In the genomic region with DNA sequence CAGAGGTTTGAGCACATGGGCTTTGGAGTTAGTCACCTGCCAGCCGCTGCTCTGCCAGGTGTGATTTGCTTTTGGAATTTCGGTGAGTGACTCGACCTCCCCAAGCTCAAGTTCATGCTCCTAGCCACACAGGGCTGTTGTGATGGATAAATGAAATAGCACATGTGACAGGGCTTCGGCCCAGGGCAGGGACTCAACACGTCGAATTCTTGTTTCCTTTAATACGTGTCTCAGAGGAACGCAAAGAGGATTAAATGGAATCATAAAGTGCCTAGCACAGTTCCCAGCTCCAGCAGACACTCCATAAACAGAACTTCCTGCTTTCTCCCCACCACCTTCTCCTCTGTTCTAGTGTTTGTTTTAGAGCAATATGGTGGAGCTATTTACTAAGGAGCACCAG, we compare ENCODE assay signal across 19 cellular contexts.
DNase-seq lines count a peak whose midpoint lies in the region; ATAC-seq, FAIRE-seq and TF ChIP-seq lines count a peak whose summit lies in the region.
"Had no signal": no experiment of that assay in that cellular context is flagged by ENCODE, and none has a peak within 500 bp of the region (broad histone marks: within the 10 kb centered on the region; RNA-seq: fewer than 3 reads in every experiment).

No MANE protein-coding gene starts in this region.

- no peak overlapping the region for H2BK120ac ChIP-seq in mesenchymal stem cell (ENCODE audit: low read depth, low read length)

- H3K23ac ChIP-seq in mesenchymal stem cell (ENCODE audit: low read length in 2 of 2): no peak overlapping the region

- H3K4me1 Mint-ChIP-seq in stimulated activated naive B cell treated with anti-CD40 and anti-IgM and Interleukin-4, amounts not matched to agents 10 μg/mL and 1 μg/mL and 100 μg/mL, for 72 hours: peaks cover 14 to 16% of the 10 kb centered on the region in 2 donors

- no peak overlapping the region for H3K4me3 Mint-ChIP-seq in stimulated activated naive B cell treated with anti-CD40 and anti-IgM and Interleukin-4, amounts not matched to agents 10 μg/mL and 1 μg/mL and 100 μg/mL, for 72 hours
- H3K4me3 Mint-ChIP-seq: CD14-positive monocyte had no signal

- H2BK12ac ChIP-seq in mesenchymal stem cell (ENCODE audit: low read length in 2 of 2): no peak overlapping the region

- no peak for TF ChIP-seq CTCF in bronchial epithelial cell (IDR thresholded peaks at IDR 0.05; ENCODE audit: insufficient read depth, low read length, severe bottlenecking)
- no peak for TF ChIP-seq CTCF in esophagus muscularis mucosa (IDR thresholded peaks at IDR 0.05)

- no peak overlapping the region for H2BK15ac ChIP-seq in mesenchymal stem cell (ENCODE audit: low read depth, poor library complexity, severe bottlenecking)

- H3K4me2 ChIP-seq in mesenchymal stem cell (ENCODE audit: low read length, poor library complexity, severe bottlenecking): no peak overlapping the region

- no peaks in the 10 kb centered on the region for H3K9me3 ChIP-seq in mesenchymal stem cell (ENCODE audit: control insufficient read depth, low read length)
- H3K9me3 ChIP-seq in esophagus muscularis mucosa: no peaks in the 10 kb centered on the region

- H2BK5ac ChIP-seq in mesenchymal stem cell (ENCODE audit: low read depth, low read length, poor library complexity, severe bottlenecking): no peak overlapping the region

- H3K36me3 ChIP-seq in bronchial epithelial cell (ENCODE audit: control insufficient read depth, insufficient read depth, low read length) (no peaks in the 10 kb centered on the region), mesenchymal stem cell (ENCODE audit: control insufficient read depth in 1 of 2, insufficient read depth in 2 of 2, low read depth in 1 of 2, low read length in 2 of 2) (no peaks in the 10 kb centered on the region), esophagus muscularis mucosa (no peaks in the 10 kb centered on the region)

- H3K4ac ChIP-seq in mesenchymal stem cell (ENCODE audit: low read depth in 1 of 2, low read length in 2 of 2): no peak overlapping the region

- no peak overlapping the region for H3K27ac ChIP-seq in mesenchymal stem cell (ENCODE audit: low read length, poor library complexity, severe bottlenecking)
- no peak overlapping the region for H3K27ac ChIP-seq in esophagus muscularis mucosa (replicated peaks in 1 of 4)

- intact Hi-C loops in esophagus muscularis mucosa (cut with DNase I): no loop called here

- ATAC-seq in stimulated activated naive B cell treated with anti-CD40 and anti-IgM and Interleukin-4, amounts not matched to agents 10 μg/mL and 1 μg/mL and 100 μg/mL, for 72 hours (replicated peaks): no peak
- no peak for ATAC-seq in GM18870 (IDR thresholded peaks at IDR 0.05; ENCODE audit: unreplicated experiment)

- no peaks in the 10 kb centered on the region for H3K79me1 ChIP-seq in mesenchymal stem cell (replicated peaks; ENCODE audit: low read length, poor library complexity, severe bottlenecking)

- peaks cover 6 to 10% of the 10 kb centered on the region in 2 donors for H3K27me3 Mint-ChIP-seq in stimulated activated naive B cell treated with anti-CD40 and anti-IgM and Interleukin-4, amounts not matched to agents 10 μg/mL and 1 μg/mL and 100 μg/mL, for 72 hours

- no peak for TF ChIP-seq POLR2A in esophagus muscularis mucosa (IDR thresholded peaks at IDR 0.05; ENCODE audit: low read depth)

- H4K91ac ChIP-seq in mesenchymal stem cell (ENCODE audit: low read length): no peak overlapping the region

- no peaks in the 10 kb centered on the region for H3K9me3 Mint-ChIP-seq in stimulated activated naive B cell treated with anti-CD40 and anti-IgM and Interleukin-4, amounts not matched to agents 10 μg/mL and 1 μg/mL and 100 μg/mL, for 72 hours

- no peak overlapping the region for H4K8ac ChIP-seq in mesenchymal stem cell (ENCODE audit: low read length)

- FAIRE-seq in bronchial epithelial cell (lab: Jason Lieb, UNC): no peak
- FAIRE-seq: RCC 7860 had no signal

- 89% methylated on average over 4 of the region's 8 CpGs for WGBS in mesenchymal stem cell
- 86% methylated on average over 8 of the region's 8 CpGs for whole genome bisulfite sequencing in esophagus muscularis mucosa

- H3K9ac ChIP-seq in mesenchymal stem cell (ENCODE audit: low read length): no peak overlapping the region

- peak overlapping the region; percentile 40 for H2AK5ac ChIP-seq in mesenchymal stem cell (ENCODE audit: low read length, severe bottlenecking)

- H3K27me3 ChIP-seq in bronchial epithelial cell (ENCODE audit: control insufficient read depth, insufficient read depth, low read length): no peaks in the 10 kb centered on the region
- peaks cover 0 to 11% of the 10 kb centered on the region in 2 experiments for H3K27me3 ChIP-seq in mesenchymal stem cell (ENCODE audit: control insufficient read depth in 1 of 2, insufficient read depth in 1 of 2, low read length in 2 of 2)
- H3K27me3 ChIP-seq in esophagus muscularis mucosa: no peaks in the 10 kb centered on the region

- H3K4me1 ChIP-seq in mesenchymal stem cell (ENCODE audit: control insufficient read depth, insufficient read depth, low read depth, low read length) (peaks cover 30% of the 10 kb centered on the region), esophagus muscularis mucosa (peaks cover 0 to 4% (median 0%) of the 10 kb centered on the region in 4 donors)

- H3K4me3 ChIP-seq in bronchial epithelial cell (ENCODE audit: low read depth, low read length): no peak overlapping the region
- H3K4me3 ChIP-seq in mesenchymal stem cell (ENCODE audit: insufficient read depth in 1 of 2, low read depth in 1 of 2, low read length in 2 of 2): no peak overlapping the region
- no peak overlapping the region for H3K4me3 ChIP-seq in esophagus muscularis mucosa

- no peak for TF ChIP-seq EP300 in esophagus muscularis mucosa (IDR thresholded peaks at IDR 0.05)

- no peak overlapping the region for H3K14ac ChIP-seq in mesenchymal stem cell (ENCODE audit: low read length in 2 of 2)

- H2AFZ ChIP-seq in mesenchymal stem cell (ENCODE audit: low read depth, low read length): no peak overlapping the region

- H3K36me3 Mint-ChIP-seq in stimulated activated naive B cell treated with anti-CD40 and anti-IgM and Interleukin-4, amounts not matched to agents 10 μg/mL and 1 μg/mL and 100 μg/mL, for 72 hours: no peaks in the 10 kb centered on the region
- H3K36me3 Mint-ChIP-seq: CD14-positive monocyte had no signal

- DNase-seq in NCI-H82 (lab: John Stamatoyannopoulos, UW) (peak; percentile 1), NCI-H82 treated with DMSO at 0.1 percent for 48 hours (lab: John Stamatoyannopoulos, UW; ENCODE audit: unreplicated experiment) (no peak), bronchial epithelial cell (ENCODE audit: low read depth) (peak; percentile 62), mesenchymal stem cell (no peak), esophagus muscularis mucosa (ENCODE audit: extremely low spot score) (no peak), RKO (ENCODE audit: low spot score) (no peak)
- no peak for DNase-seq in stimulated activated naive B cell treated with anti-CD40 and anti-IgM and Interleukin-4, amounts not matched to agents 10 μg/mL and 1 μg/mL and 100 μg/mL, for 72 hours
- DNase-seq: AML-193, Karpas-422, MV-4-11, NCI-H1105 treated with DMSO at 0.1 percent for 48 hours, NCI-H2029 treated with DMSO at 0.1 percent for 48 hours, NCI-H226, NCI-H524 treated with DMSO at 0.1 percent for 48 hours, OCI-M1, SHP77 had no signal

- peak overlapping the region; percentile 2 for H3K27ac Mint-ChIP-seq in stimulated activated naive B cell treated with anti-CD40 and anti-IgM and Interleukin-4, amounts not matched to agents 10 μg/mL and 1 μg/mL and 100 μg/mL, for 72 hours
- H3K27ac Mint-ChIP-seq: CD14-positive monocyte had no signal

- H3K18ac ChIP-seq in mesenchymal stem cell (ENCODE audit: low read depth in 1 of 2, low read length in 2 of 2): no peak overlapping the region

Comparison
In these comparisons a context has a peak if more than half of its experiments do, and no peak if none do; other contexts are left out.
1. DNase-seq: peak in NCI-H82 (single experiment) and bronchial epithelial cell (single experiment); none in NCI-H82 treated with DMSO at 0.1 percent for 48 hours (single experiment), mesenchymal stem cell (single experiment), stimulated activated naive B cell treated with anti-CD40 and anti-IgM and Interleukin-4, amounts not matched to agents 10 μg/mL and 1 μg/mL and 100 μg/mL, for 72 hours (single experiment), esophagus muscularis mucosa (single experiment) and RKO (single experiment).